ENCODE assay signal across 19 cellular contexts in the genomic region with DNA sequence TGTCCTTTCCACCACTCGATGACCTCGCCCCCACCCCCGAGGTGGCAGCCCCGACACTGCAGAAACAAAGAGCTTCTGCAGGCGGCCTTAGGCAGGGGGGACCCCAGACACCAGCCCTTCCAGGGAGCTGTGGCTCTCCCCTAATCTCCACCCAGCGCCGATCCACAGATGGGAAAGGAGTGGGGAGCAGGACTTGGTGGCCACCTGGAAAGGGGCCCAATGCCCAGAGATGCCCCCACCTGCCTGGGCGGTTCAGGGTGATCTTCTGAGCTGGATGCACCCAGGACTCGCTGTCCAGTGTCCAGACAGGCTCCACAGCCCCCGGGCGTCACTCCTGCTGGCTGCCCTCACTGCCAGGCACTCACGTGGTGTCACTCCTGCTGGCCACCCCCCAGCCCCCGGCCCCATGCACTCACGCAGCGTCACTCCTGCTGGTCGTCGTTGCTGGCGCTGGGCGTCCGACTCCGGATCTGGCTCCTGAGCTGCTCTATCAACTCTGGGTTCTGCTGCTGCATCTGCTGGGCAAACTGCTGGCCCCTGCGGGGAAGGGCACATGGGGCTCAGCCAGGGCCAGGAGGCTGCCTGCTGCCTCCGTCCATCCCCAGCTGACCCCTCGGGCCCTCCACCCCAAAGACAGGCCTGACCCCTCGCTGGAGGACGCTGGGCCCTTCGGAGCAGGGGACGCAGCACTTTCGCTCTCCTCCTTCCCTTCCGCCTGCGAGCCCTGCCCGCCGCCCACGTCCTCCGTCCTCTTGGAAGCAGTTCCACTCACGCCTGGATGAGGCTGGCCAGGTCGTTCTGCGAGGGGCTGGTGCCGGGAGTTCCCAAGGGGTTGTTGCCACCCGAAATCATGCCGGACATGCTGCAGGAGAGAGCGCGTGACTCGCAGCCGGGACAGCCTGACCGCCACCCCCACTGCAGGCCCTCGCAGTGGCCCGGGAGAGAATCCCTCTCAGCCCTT. TPM values are rescaled to one million over a fixed set of nuclear protein-coding genes. Genes with fewer than 3 reads are reported as not detected.
"Had no signal": no experiment of that assay in that cellular context is flagged by ENCODE, and none has a peak within 500 bp of the region (broad histone marks: within the 10 kb centered on the region; RNA-seq: fewer than 3 reads in every experiment).

No MANE protein-coding gene starts in this region.

- H2AFZ ChIP-seq: parathyroid adenoma had no signal

- DNase-seq: activated CD4-positive, alpha-beta T cell treated with anti-CD3 and anti-CD28 coated beads for 1 hour; activated CD4-positive, alpha-beta T cell treated with anti-CD3 and anti-CD28 coated beads, Interleukin-2, amount 50 U/mL, for 1 hour; activated T-cell treated with anti-CD3 and anti-CD28 coated beads, Interleukin-2, amount 50 U/mL, for 1 hour; adrenal gland; effector memory CD4-positive, alpha-beta T cell; glutamatergic neuron; hippocampal formation; right cardiac atrium; stimulated activated CD4-positive, alpha-beta T cell treated with anti-CD3 and anti-CD28 coated beads, Interleukin-1b, Interleukin-23, amount 100 ng/mL, for 48 hours; stomach; T-helper 9 cell; uterus had no signal

- H3K4me3 ChIP-seq: adrenal gland, breast epithelium, esophagus muscularis mucosa, stomach, suprapubic skin, tibial nerve, uterus had no signal

- H3K9me3 ChIP-seq: adrenal gland, breast epithelium, esophagus muscularis mucosa, stomach, suprapubic skin, tibial nerve, uterus had no signal

- H3K27me3 ChIP-seq: adrenal gland, breast epithelium, esophagus muscularis mucosa, stomach, suprapubic skin, tibial nerve, uterus had no signal

- H3K27ac ChIP-seq: adrenal gland, breast epithelium, esophagus muscularis mucosa, parathyroid adenoma, stomach, suprapubic skin, tibial nerve, uterus had no signal

- ATAC-seq: natural killer cell treated with Interleukin-12 subunit alpha and Interleukin-12 subunit beta and Interleukin-15 and Interleukin-18, amount 100 ng/mL, for 72 hours had no signal

- H3K36me3 ChIP-seq: breast epithelium, uterus had no signal

- H3K79me2 ChIP-seq: parathyroid adenoma had no signal

- H3K9ac ChIP-seq: parathyroid adenoma had no signal

- H3K4me1 ChIP-seq: adrenal gland, breast epithelium, esophagus muscularis mucosa, parathyroid adenoma, stomach, suprapubic skin, tibial nerve, uterus had no signal

RNA-seq across cellular contexts. Expression of gene DIRAS1, which starts 36.0 kb away (rescaled TPM):
- total RNA-seq: natural killer cell treated with Interleukin-12 subunit alpha and Interleukin-12 subunit beta and Interleukin-15 and Interleukin-18, amount 100 ng/mL, for 72 hours; T-helper 1 cell treated with Interleukin-12 subunit alpha and Interleukin-12 subunit beta and Interleukin-4 antibody, amounts not matched to agents 30 ng/mL and 1 ng/mL, for 36 hours had no signal
